15 cellular contexts compared by ENCODE assay signal in the genomic region with DNA sequence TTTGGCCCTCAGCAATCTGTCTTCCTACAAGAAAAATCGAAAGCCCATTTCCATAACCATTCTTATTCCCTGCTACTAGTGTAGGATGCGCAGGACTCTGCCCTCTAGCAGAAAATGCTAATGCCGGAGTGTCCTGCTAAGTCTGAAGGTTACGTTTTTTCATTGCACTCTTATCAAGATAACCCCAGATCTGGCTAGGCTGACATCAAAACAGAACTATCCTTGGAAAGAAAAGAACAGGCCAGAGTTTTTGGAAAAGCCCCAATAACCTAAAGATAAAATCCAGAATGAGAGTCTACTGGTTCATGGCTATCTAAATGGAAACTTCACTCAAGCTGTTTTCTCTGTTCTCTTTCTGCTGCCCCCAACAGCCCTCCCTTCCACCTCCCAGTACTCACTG. TPM values are rescaled to one million over a fixed set of nuclear protein-coding genes. Genes with fewer than 3 reads are reported as not detected.
DNase-seq lines count a peak whose midpoint lies in the region; ATAC-seq, FAIRE-seq and TF ChIP-seq lines count a peak whose summit lies in the region.
"Had no signal": no experiment of that assay in that cellular context is flagged by ENCODE, and none has a peak within 500 bp of the region (broad histone marks: within the 10 kb centered on the region; RNA-seq: fewer than 3 reads in every experiment).

No MANE protein-coding gene starts in this region.

- no peak overlapping the region for H2AFZ ChIP-seq in endothelial cell of umbilical vein (ENCODE audit: low read depth, low read length)

- POLR2A ChIA-PET in endothelial cell of umbilical vein (lab: Charles Lee) = no interaction called here

- H3K9ac ChIP-seq in endothelial cell of umbilical vein (replicated peaks; ENCODE audit: extremely low read depth, insufficient read depth, low read length) = peak overlapping the region; percentile 76

- no peak overlapping the region for H3K27ac Mint-ChIP-seq in nephron progenitor cell
- H3K27ac Mint-ChIP-seq: memory B cell had no signal

- CTCF ChIA-PET in endothelial cell of umbilical vein (lab: Charles Lee) = no interaction called here

- H3K27me3 Mint-ChIP-seq in nephron progenitor cell (ENCODE audit: low read depth, poor library complexity) = peaks cover 38% of the 10 kb centered on the region

- H3K36me3 ChIP-seq in right atrium auricular region = no peaks in the 10 kb centered on the region
- H3K36me3 ChIP-seq in endothelial cell of umbilical vein (ENCODE audit: control insufficient read depth in 2 of 2, extremely low read depth in 1 of 2, insufficient read depth in 2 of 2, low read length in 2 of 2) = peaks cover 13 to 16% of the 10 kb centered on the region in 2 experiments
- no peaks in the 10 kb centered on the region for H3K36me3 ChIP-seq in uterus

- H3K4me1 Mint-ChIP-seq in nephron progenitor cell = peaks cover 25% of the 10 kb centered on the region

- H3K9me1 ChIP-seq in endothelial cell of umbilical vein (replicated peaks; ENCODE audit: control insufficient read depth, extremely low read depth, insufficient read depth, low read length) = no peaks in the 10 kb centered on the region

- H3K36me3 Mint-ChIP-seq in nephron progenitor cell (ENCODE audit: low read depth) = peaks cover 37% of the 10 kb centered on the region
- H3K36me3 Mint-ChIP-seq: memory B cell had no signal

- H3K9me3 Mint-ChIP-seq in nephron progenitor cell = no peaks in the 10 kb centered on the region
- H3K9me3 Mint-ChIP-seq: memory B cell had no signal

- H3K4me1 ChIP-seq in right atrium auricular region (peaks cover 0 to 19% of the 10 kb centered on the region in 2 donors), endothelial cell of umbilical vein (ENCODE audit: control insufficient read depth, extremely low read depth, insufficient read depth, low read length) (peaks cover 26% of the 10 kb centered on the region), uterus (peaks cover 3 to 5% of the 10 kb centered on the region in 2 donors)

- TSS peak; percentile 22 for BruUV-seq in endothelial cell of umbilical vein (replicated peaks; lab: Mats Ljungman, UMichigan)

- ATAC-seq in Right ventricle myocardium inferior = no peak
- no peak for ATAC-seq in GM19452 (IDR thresholded peaks at IDR 0.05; ENCODE audit: unreplicated experiment)
- no peak for ATAC-seq in HG02610 (IDR thresholded peaks at IDR 0.05; ENCODE audit: unreplicated experiment)
- ATAC-seq: HCT116 had no signal

- dilution Hi-C loops in endothelial cell of umbilical vein (cut with MboI; ENCODE audit: extremely low pct_ligation_motif_present, low sequenced_read_pairs) = no loop called here

- peaks cover 59% of the 10 kb centered on the region for H3K79me2 ChIP-seq in endothelial cell of umbilical vein (ENCODE audit: control insufficient read depth, insufficient read depth, low read length)

- peak overlapping the region; percentile 95 for H3K4me2 ChIP-seq in endothelial cell of umbilical vein (ENCODE audit: insufficient read depth, low read length)

- FAIRE-seq in endothelial cell of umbilical vein (lab: Jason Lieb, UNC) = peak; percentile 49
- FAIRE-seq: frontal cortex had no signal

- no peaks in the 10 kb centered on the region for H4K20me1 ChIP-seq in endothelial cell of umbilical vein (replicated peaks; ENCODE audit: control insufficient read depth, extremely low read depth, insufficient read depth, low read length)

- H3K27ac ChIP-seq in right atrium auricular region (peak overlapping the region; percentile 86 to 90), endothelial cell of umbilical vein (ENCODE audit: insufficient read depth, low read depth, low read length) (no peak overlapping the region), uterus (peak overlapping the region; percentile 96)

- peak overlapping the region; percentile 86 for H3K4me3 Mint-ChIP-seq in nephron progenitor cell

- H3K9me3 ChIP-seq in right atrium auricular region (no peaks in the 10 kb centered on the region), endothelial cell of umbilical vein (replicated peaks; ENCODE audit: control insufficient read depth, insufficient read depth, low read length) (no peaks in the 10 kb centered on the region), uterus (no peaks in the 10 kb centered on the region)

- TF ChIP-seq CTCF in right atrium auricular region (IDR thresholded peaks at IDR 0.05) (no peak), endothelial cell of umbilical vein (IDR thresholded peaks at IDR 0.05; ENCODE audit: extremely low read depth in 1 of 2, insufficient read depth in 1 of 2, low read depth in 1 of 2, low read length in 2 of 2) (no peak), nephron progenitor cell (IDR thresholded peaks at IDR 0.05) (no peak), uterus (IDR thresholded peaks at IDR 0.05) (no peak)

- DNase-seq in right atrium auricular region (ENCODE audit: low spot score) (no peak), Right ventricle myocardium inferior (ENCODE audit: missing footprints) (no peak), endothelial cell of umbilical vein (ENCODE audit: low read depth, low spot score) (peak; percentile 15), nephron progenitor cell (no peak), uterus (no peak), AG08395 (ENCODE audit: low spot score) (no peak)
- DNase-seq: activated CD4-positive, alpha-beta T cell treated with anti-CD3 and anti-CD28 coated beads for 4 hours; central memory CD4-positive, alpha-beta T cell; DMS79 treated with DMSO at 0.1 percent for 48 hours; SIG-M5 had no signal

- TF ChIP-seq POLR2A in endothelial cell of umbilical vein (IDR thresholded peaks at IDR 0.05; ENCODE audit: low read depth, low read length) (no peak), uterus (IDR thresholded peaks at IDR 0.05) (peak in 1 of 2 donors; percentile 6)

- H3K4me3 ChIP-seq in right atrium auricular region (peak overlapping the region; percentile 5 to 83), endothelial cell of umbilical vein (replicated peaks in 1 of 3; ENCODE audit: insufficient read depth in 1 of 3, low read depth in 1 of 3, low read length in 3 of 3) (peak overlapping the region in 2 of 3 experiments; percentile 2 to 83), uterus (peak overlapping the region; percentile 83 to 100)

- intact Hi-C loops in Right ventricle myocardium inferior (cut with DNase I) = loop anchor here (5.0 kb wide), 1 partner anchor 145 kb away; no protein-coding TSS in a partner anchor
- intact Hi-C loops in endothelial cell of umbilical vein (cut with micrococcal nuclease) = loop anchor here (2.0 to 5.0 kb wide), 3 partner anchors 107 to 215 kb away; no protein-coding TSS in a partner anchor
- intact Hi-C loops in uterus (cut with DNase I; ENCODE audit: low total_unique reads) = loop anchor here (10.0 kb wide), 2 partner anchors 143 to 257 kb away; no protein-coding TSS in a partner anchor

- no peaks in the 10 kb centered on the region for H3K27me3 ChIP-seq in right atrium auricular region
- no peaks in the 10 kb centered on the region for H3K27me3 ChIP-seq in endothelial cell of umbilical vein (ENCODE audit: control insufficient read depth in 2 of 2, insufficient read depth in 2 of 2, low read length in 2 of 2)
- no peaks in the 10 kb centered on the region for H3K27me3 ChIP-seq in uterus

TF ChIP-seq in endothelial cell of umbilical vein, 7 proteins besides CTCF, POLR2A, EP300 and RAD21:
- TF ChIP-seq, protein P1, sequence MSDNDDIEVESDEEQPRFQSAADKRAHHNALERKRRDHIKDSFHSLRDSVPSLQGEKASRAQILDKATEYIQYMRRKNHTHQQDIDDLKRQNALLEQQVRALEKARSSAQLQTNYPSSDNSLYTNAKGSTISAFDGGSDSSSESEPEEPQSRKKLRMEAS (IDR thresholded peaks at IDR 0.05; ENCODE audit: insufficient read depth, insufficient read length) = no peak
- TF ChIP-seq JUN (IDR thresholded peaks at IDR 0.05; ENCODE audit: borderline replicate concordance, insufficient read depth, insufficient read length, low read depth) (no peak), MYC (IDR thresholded peaks at IDR 0.05; ENCODE audit: low read depth, low read length) (no peak), EZH2 (IDR thresholded peaks at IDR 0.05; ENCODE audit: borderline replicate concordance, low read depth, low read length, severe bottlenecking) (no peak), POLR2AphosphoS5 (IDR thresholded peaks at IDR 0.05; ENCODE audit: insufficient read depth, low read depth, low read length) (no peak), FOS (IDR thresholded peaks at IDR 0.05; ENCODE audit: borderline replicate concordance, insufficient read depth, low read length) (no peak), GATA2 (IDR thresholded peaks at IDR 0.05; ENCODE audit: insufficient read depth, insufficient read length, low read depth, low read length) (no peak)

RNA-seq across cellular contexts. Expression of a gene that starts 0.9 kb away (rescaled TPM):
- total RNA-seq in right atrium auricular region (10 to 100 TPM in 1 of 2 donors, 1 to 10 TPM in 1; 7.7 to 11.3 TPM), Right ventricle myocardium inferior (12.6 TPM), endothelial cell of umbilical vein (24.0 and 27.5 TPM in 2 replicates), uterus (10 to 100 TPM; 20.0 to 86.1 (median 33.0) TPM)
- polyA plus RNA-seq in endothelial cell of umbilical vein = 16.0 and 20.8 TPM in 2 replicates
- 9.4 and 11.1 TPM in 2 replicates for polyA plus RNA-seq in endothelial cell of umbilical vein (2011; cell fraction: cytosol; rRNA removed)
- 14.4 and 16.8 TPM in 2 replicates for polyA plus RNA-seq in endothelial cell of umbilical vein (2011; cell fraction: nucleus; rRNA removed)
- 6.1 and 8.4 TPM in 2 replicates for polyA plus RNA-seq in endothelial cell of umbilical vein (2012)
- polyA minus RNA-seq in endothelial cell of umbilical vein = 82.1 and 95.5 TPM in 2 replicates
- not detected for polyA minus RNA-seq in endothelial cell of umbilical vein (2011; cell fraction: cytosol; rRNA and poly(A)+ RNA removed)
- 57.2 and 64.8 TPM in 2 replicates for polyA minus RNA-seq in endothelial cell of umbilical vein (2011; cell fraction: nucleus; rRNA and poly(A)+ RNA removed)
